Comparison of ENCODE assay signal across 1 cellular context in genomic region chr14:50926851-50927386, GRCh38.
TF ChIP-seq lines count a peak whose summit lies in the region.

No MANE protein-coding gene starts in this region.

TF ChIP-seq in K562, 482 proteins besides CTCF, POLR2A, EP300 and RAD21 (continued from another document and continues in another):
- TF ChIP-seq CBFA2T2 (conservative IDR thresholded peaks at IDR 0.05): peak; percentile 75
- peak in 1 of 2 experiments; percentile 76; a peak in 2 of 4 replicates for TF ChIP-seq RCOR1 (IDR thresholded peaks at IDR 0.05; ENCODE audit: borderline replicate concordance in 1 of 2, low read depth in 2 of 2, low read length in 2 of 2)
- peak; percentile 76 for TF ChIP-seq ZEB2 (IDR thresholded peaks at IDR 0.05)
- no peak for TF ChIP-seq NR2C1 (IDR thresholded peaks at IDR 0.05)
- TF ChIP-seq NR2C1 (tag; IDR thresholded peaks at IDR 0.05): 0 out of 2 replicates have a peak, but pooled peaks have one; percentile 60
- TF ChIP-seq, protein P1, sequence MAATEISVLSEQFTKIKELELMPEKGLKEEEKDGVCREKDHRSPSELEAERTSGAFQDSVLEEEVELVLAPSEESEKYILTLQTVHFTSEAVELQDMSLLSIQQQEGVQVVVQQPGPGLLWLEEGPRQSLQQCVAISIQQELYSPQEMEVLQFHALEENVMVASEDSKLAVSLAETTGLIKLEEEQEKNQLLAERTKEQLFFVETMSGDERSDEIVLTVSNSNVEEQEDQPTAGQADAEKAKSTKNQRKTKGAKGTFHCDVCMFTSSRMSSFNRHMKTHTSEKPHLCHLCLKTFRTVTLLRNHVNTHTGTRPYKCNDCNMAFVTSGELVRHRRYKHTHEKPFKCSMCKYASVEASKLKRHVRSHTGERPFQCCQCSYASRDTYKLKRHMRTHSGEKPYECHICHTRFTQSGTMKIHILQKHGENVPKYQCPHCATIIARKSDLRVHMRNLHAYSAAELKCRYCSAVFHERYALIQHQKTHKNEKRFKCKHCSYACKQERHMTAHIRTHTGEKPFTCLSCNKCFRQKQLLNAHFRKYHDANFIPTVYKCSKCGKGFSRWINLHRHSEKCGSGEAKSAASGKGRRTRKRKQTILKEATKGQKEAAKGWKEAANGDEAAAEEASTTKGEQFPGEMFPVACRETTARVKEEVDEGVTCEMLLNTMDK (IDR thresholded peaks at IDR 0.05; ENCODE audit: borderline replicate concordance, insufficient read depth, low read depth, low read length, poor library complexity, severe bottlenecking): no peak
- TF ChIP-seq ARNT (IDR thresholded peaks at IDR 0.05): peak in 1 of 2 experiments; percentile 61; a peak in 1 of 4 replicates
- no peak for TF ChIP-seq SP2 (IDR thresholded peaks at IDR 0.05; ENCODE audit: extremely low read depth, low read depth, low read length, poor library complexity, severe bottlenecking)
- TF ChIP-seq TCF15 (CRISPR knock-in tag; IDR thresholded peaks at IDR 0.05): no peak
- no peak for TF ChIP-seq SIN3A (IDR thresholded peaks at IDR 0.05; ENCODE audit: borderline replicate concordance in 2 of 2, control insufficient read depth in 1 of 2, low read depth in 2 of 2, low read length in 2 of 2)
- TF ChIP-seq, protein P2, sequence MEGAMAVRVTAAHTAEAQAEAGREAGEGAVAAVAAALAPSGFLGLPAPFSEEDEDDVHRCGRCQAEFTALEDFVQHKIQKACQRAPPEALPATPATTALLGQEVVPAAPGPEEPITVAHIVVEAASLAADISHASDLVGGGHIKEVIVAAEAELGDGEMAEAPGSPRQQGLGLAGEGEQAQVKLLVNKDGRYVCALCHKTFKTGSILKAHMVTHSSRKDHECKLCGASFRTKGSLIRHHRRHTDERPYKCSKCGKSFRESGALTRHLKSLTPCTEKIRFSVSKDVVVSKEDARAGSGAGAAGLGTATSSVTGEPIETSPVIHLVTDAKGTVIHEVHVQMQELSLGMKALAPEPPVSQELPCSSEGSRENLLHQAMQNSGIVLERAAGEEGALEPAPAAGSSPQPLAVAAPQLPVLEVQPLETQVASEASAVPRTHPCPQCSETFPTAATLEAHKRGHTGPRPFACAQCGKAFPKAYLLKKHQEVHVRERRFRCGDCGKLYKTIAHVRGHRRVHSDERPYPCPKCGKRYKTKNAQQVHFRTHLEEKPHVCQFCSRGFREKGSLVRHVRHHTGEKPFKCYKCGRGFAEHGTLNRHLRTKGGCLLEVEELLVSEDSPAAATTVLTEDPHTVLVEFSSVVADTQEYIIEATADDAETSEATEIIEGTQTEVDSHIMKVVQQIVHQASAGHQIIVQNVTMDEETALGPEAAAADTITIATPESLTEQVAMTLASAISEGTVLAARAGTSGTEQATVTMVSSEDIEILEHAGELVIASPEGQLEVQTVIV (CRISPR knock-in tag; IDR thresholded peaks at IDR 0.05; ENCODE audit: borderline replicate concordance): no peak
- peak; percentile 41; the same call in 1 of the 2 replicates for TF ChIP-seq MAFG (tag; conservative IDR thresholded peaks at IDR 0.05)
- no peak for TF ChIP-seq THRAP3 (IDR thresholded peaks at IDR 0.05; ENCODE audit: borderline replicate concordance)
- no peak for TF ChIP-seq DIDO1 (tag; IDR thresholded peaks at IDR 0.05; ENCODE audit: low read depth)
- TF ChIP-seq RAD51 (IDR thresholded peaks at IDR 0.05; ENCODE audit: borderline replicate concordance, low read depth): no peak
- 0 out of 2 replicates have a peak, but pooled peaks have one; percentile 25 for TF ChIP-seq ZNF584 (CRISPR knock-in tag; IDR thresholded peaks at IDR 0.05; ENCODE audit: low read depth)
- peak; percentile 59 for TF ChIP-seq KLF16 (IDR thresholded peaks at IDR 0.05)
- TF ChIP-seq, protein P3, sequence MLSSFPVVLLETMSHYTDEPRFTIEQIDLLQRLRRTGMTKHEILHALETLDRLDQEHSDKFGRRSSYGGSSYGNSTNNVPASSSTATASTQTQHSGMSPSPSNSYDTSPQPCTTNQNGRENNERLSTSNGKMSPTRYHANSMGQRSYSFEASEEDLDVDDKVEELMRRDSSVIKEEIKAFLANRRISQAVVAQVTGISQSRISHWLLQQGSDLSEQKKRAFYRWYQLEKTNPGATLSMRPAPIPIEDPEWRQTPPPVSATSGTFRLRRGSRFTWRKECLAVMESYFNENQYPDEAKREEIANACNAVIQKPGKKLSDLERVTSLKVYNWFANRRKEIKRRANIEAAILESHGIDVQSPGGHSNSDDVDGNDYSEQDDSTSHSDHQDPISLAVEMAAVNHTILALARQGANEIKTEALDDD (IDR thresholded peaks at IDR 0.05): no peak
- TF ChIP-seq ERF (CRISPR knock-in tag; IDR thresholded peaks at IDR 0.05): no peak
- TF ChIP-seq JUND (IDR thresholded peaks at IDR 0.05; ENCODE audit: borderline replicate concordance, low read depth, low read length): peak; percentile 71
- peak; percentile 39; the same call in 1 of the 3 replicates for TF ChIP-seq JUND (tag; IDR thresholded peaks at IDR 0.05; ENCODE audit: borderline replicate concordance, low read depth, low read length)
- TF ChIP-seq RNF2 (IDR thresholded peaks at IDR 0.05): peak; percentile 59; the same call in 1 of the 2 replicates
- TF ChIP-seq GATAD2B (IDR thresholded peaks at IDR 0.05; ENCODE audit: borderline replicate concordance): no peak
- no peak for TF ChIP-seq RBM22 (IDR thresholded peaks at IDR 0.05; ENCODE audit: low read depth, low read length, poor library complexity, severe bottlenecking)
- no peak for TF ChIP-seq ZNF212 (CRISPR knock-in tag; IDR thresholded peaks at IDR 0.05)
- TF ChIP-seq NCOR1 (IDR thresholded peaks at IDR 0.05): peak; percentile 71
- TF ChIP-seq PHF8 (IDR thresholded peaks at IDR 0.05; ENCODE audit: borderline replicate concordance, low read length): no peak
- peak; percentile 57; the same call in 1 of the 2 replicates for TF ChIP-seq BACH1 (tag; IDR thresholded peaks at IDR 0.05)
- peak; percentile 29; the same call in 1 of the 2 replicates for TF ChIP-seq KLF6 (CRISPR knock-in tag; IDR thresholded peaks at IDR 0.05; ENCODE audit: borderline replicate concordance)
- TF ChIP-seq ZNF41 (CRISPR knock-in tag; conservative IDR thresholded peaks at IDR 0.05): no peak
- TF ChIP-seq MBD2 (IDR thresholded peaks at IDR 0.05; ENCODE audit: borderline replicate concordance, low read depth): 0 out of 2 replicates have a peak, but pooled peaks have one; percentile 26
- no peak for TF ChIP-seq ZNF583 (CRISPR knock-in tag; IDR thresholded peaks at IDR 0.05)
- TF ChIP-seq RNF219 (CRISPR knock-in tag; IDR thresholded peaks at IDR 0.05): no peak
- TF ChIP-seq POLR2G (IDR thresholded peaks at IDR 0.05; ENCODE audit: low read depth, low read length): no peak
- TF ChIP-seq ZNF175 (CRISPR knock-in tag; IDR thresholded peaks at IDR 0.05; ENCODE audit: low read depth): peak; percentile 74; the same call in 1 of the 2 replicates
- TF ChIP-seq ZNF609 (CRISPR knock-in tag; IDR thresholded peaks at IDR 0.05; ENCODE audit: borderline replicate concordance): no peak
- no peak for TF ChIP-seq NR2F6 (CRISPR knock-in tag; IDR thresholded peaks at IDR 0.05)
- TF ChIP-seq, protein P4, sequence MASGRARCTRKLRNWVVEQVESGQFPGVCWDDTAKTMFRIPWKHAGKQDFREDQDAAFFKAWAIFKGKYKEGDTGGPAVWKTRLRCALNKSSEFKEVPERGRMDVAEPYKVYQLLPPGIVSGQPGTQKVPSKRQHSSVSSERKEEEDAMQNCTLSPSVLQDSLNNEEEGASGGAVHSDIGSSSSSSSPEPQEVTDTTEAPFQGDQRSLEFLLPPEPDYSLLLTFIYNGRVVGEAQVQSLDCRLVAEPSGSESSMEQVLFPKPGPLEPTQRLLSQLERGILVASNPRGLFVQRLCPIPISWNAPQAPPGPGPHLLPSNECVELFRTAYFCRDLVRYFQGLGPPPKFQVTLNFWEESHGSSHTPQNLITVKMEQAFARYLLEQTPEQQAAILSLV (tag; IDR thresholded peaks at IDR 0.05): no peak
- TF ChIP-seq MCM3 (IDR thresholded peaks at IDR 0.05): no peak
- TF ChIP-seq NR2C2 (CRISPR knock-in tag; IDR thresholded peaks at IDR 0.05): no peak
- peak; percentile 62 for TF ChIP-seq NR2C2 (tag; IDR thresholded peaks at IDR 0.05)
- no peak for TF ChIP-seq ZNF174 (CRISPR knock-in tag; IDR thresholded peaks at IDR 0.05)
- TF ChIP-seq CBX3 (IDR thresholded peaks at IDR 0.05; ENCODE audit: borderline replicate concordance in 1 of 2, low read length in 2 of 2): peak in 1 of 2 experiments; percentile 30; a peak in 1 of 3 replicates
- no peak for TF ChIP-seq DDX20 (tag; IDR thresholded peaks at IDR 0.05; ENCODE audit: low read depth)
- no peak for TF ChIP-seq ZC3H11A (IDR thresholded peaks at IDR 0.05; ENCODE audit: low read depth, low read length)
- peak; percentile 29 to 54; a peak in 2 of 4 replicates for TF ChIP-seq KDM1A (IDR thresholded peaks at IDR 0.05)
- peak; percentile 50; the same call in 1 of the 2 replicates for TF ChIP-seq POLR2AphosphoS5 (IDR thresholded peaks at IDR 0.05; ENCODE audit: control insufficient read depth, insufficient read depth, low read depth, low read length)
- TF ChIP-seq CREB5 (CRISPR knock-in tag; IDR thresholded peaks at IDR 0.05): no peak
- TF ChIP-seq POLR2AphosphoS2 (IDR thresholded peaks at IDR 0.05; ENCODE audit: low read length): no peak
- no peak for TF ChIP-seq LARP7 (IDR thresholded peaks at IDR 0.05)
- no peak for TF ChIP-seq ESRRA (IDR thresholded peaks at IDR 0.05; ENCODE audit: borderline replicate concordance, low read depth)
- TF ChIP-seq MTA2 (IDR thresholded peaks at IDR 0.05; ENCODE audit: low read depth): peak; percentile 74
- TF ChIP-seq MEIS2 (IDR thresholded peaks at IDR 0.05; ENCODE audit: partially characterized antibody): peak; percentile 97
- TF ChIP-seq SRSF1 (IDR thresholded peaks at IDR 0.05; ENCODE audit: low read depth, low read length): no peak
- no peak for TF ChIP-seq NCOA4 (IDR thresholded peaks at IDR 0.05; ENCODE audit: partially characterized antibody)
